Comparison of ENCODE assay signal across 9 cellular contexts in the genomic region with DNA sequence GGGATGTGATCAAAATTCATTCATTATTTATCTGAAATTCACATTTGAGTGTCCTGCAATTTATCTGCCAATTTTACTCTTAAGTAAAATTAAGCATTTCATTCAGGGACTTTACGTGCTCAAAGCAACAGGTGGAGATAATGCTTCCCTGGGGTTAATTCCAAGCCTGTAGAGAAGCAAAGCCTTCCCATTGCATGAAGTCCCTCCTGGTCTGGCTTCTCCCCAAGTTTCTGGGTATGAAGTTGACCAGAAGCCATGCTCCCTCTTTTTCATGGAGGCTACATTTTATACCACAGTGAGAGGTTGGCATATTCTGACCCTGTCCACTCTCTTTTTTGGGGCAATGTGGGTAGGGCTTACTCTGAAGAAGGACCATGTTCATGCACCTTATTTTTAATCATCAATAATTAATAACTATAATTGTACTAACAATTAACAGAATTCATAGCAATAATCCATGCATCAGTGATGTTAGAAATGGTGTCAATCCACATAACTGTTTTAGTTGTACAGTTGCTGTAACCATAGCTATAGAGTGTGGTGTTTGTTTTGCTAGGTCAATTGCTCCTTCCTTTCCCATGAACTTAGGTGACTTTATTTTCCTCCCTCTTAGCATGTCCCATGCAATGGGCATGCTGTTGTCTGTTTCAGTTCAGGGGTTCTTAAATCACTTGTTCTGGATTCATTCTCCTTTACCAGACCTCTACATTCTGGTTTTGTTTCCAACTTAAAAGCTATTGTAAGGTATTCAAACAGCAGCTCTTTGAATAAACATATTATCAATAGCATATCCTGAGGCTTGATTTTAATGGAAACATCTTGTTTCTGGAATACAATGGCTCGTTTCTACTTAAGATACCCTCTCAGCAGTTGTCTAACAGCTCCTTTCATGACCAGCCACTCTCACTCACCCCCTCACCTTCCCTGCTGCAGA. TPM values are rescaled to one million over a fixed set of nuclear protein-coding genes. Genes with fewer than 3 reads are reported as not detected.
DNase-seq lines count a peak whose midpoint lies in the region; ATAC-seq and TF ChIP-seq lines count a peak whose summit lies in the region.
"Had no signal": no experiment of that assay in that cellular context is flagged by ENCODE, and none has a peak within 500 bp of the region (broad histone marks: within the 10 kb centered on the region; RNA-seq: fewer than 3 reads in every experiment).

No MANE protein-coding gene starts in this region.

- POLR2A ChIA-PET in T-cell (lab: Charles Lee): no interaction called here

- peaks cover 15 to 16% (median 16%) of the 10 kb centered on the region in 3 donors for H3K4me1 Mint-ChIP-seq in T-cell

- H3K36me3 ChIP-seq in heart right ventricle: peaks cover 0 to 32% (median 0%) of the 10 kb centered on the region in 9 donors

- DNase-seq in T-cell (no peak), heart right ventricle (peak in 1 of 2 donors; percentile 64), retina (peak; percentile 9), mesenteric fat pad (ENCODE audit: low spot score) (no peak)
- DNase-seq in stimulated activated CD8-positive, alpha-beta memory T cell treated with anti-CD3 and anti-CD28 coated beads, Interleukin-4, amount 100 ng/mL, for 48 hours: no peak
- no peak for DNase-seq in activated CD8-positive, alpha-beta memory T cell treated with anti-CD3 and anti-CD28 coated beads, Interleukin-2, amount 50 U/mL, for 4 hours
- DNase-seq: NCI-H1694 treated with DMSO at 0.1 percent for 48 hours had no signal

- whole genome bisulfite sequencing in heart right ventricle, 2 donors: 3 to 6% methylated on average over 2 of the region's 2 CpGs

- H3K9me3 Mint-ChIP-seq in T-cell: no peaks in the 10 kb centered on the region

- intact Hi-C loops in heart right ventricle (cut with DNase I): loop anchor here in 8 of 10 donors (5.0 to 10.0 kb wide), 6 partner anchors 36 to 71 kb away; no protein-coding TSS in a partner anchor

- CTCF ChIA-PET in T-cell (lab: Charles Lee): interaction anchor here (1.0 to 1.4 kb wide), 2 partner anchors 17 to 19 kb away, joined by 3 read pairs; no protein-coding TSS in a partner anchor

- peak overlapping the region; percentile 91 to 99 (median 97) for H3K27ac ChIP-seq in heart right ventricle

- peaks cover 38 to 42% of the 10 kb centered on the region in 2 donors for H3K27me3 Mint-ChIP-seq in T-cell

- H3K36me3 Mint-ChIP-seq in T-cell: no peaks in the 10 kb centered on the region

- peaks cover 15 to 65% (median 43%) of the 10 kb centered on the region in 9 donors for H3K4me1 ChIP-seq in heart right ventricle

- H3K4me3 Mint-ChIP-seq in T-cell: peak overlapping the region; percentile 62 to 75 (median 65)

- peak; percentile 21 for ATAC-seq in GM18907 (IDR thresholded peaks at IDR 0.05; ENCODE audit: unreplicated experiment)
- no peak for ATAC-seq in T-cell (replicated peaks in 1 of 4)
- peak in 6 of 8 donors; percentile 16 to 41 (median 32) for ATAC-seq in heart right ventricle
- ATAC-seq in GM19467 (IDR thresholded peaks at IDR 0.05; ENCODE audit: unreplicated experiment): no peak

- no peak for TF ChIP-seq CTCF in heart right ventricle (IDR thresholded peaks at IDR 0.05)

- H3K9me3 ChIP-seq in heart right ventricle: no peaks in the 10 kb centered on the region

- no peak overlapping the region for H3K27ac Mint-ChIP-seq in T-cell

- peaks cover 0 to 20% (median 0%) of the 10 kb centered on the region in 7 donors for H3K27me3 ChIP-seq in heart right ventricle

- peak overlapping the region; percentile 66 to 94 (median 81) for H3K4me3 ChIP-seq in heart right ventricle

RNA-seq across cellular contexts. Expression of gene LAMA4, which starts 1.5 kb away (rescaled TPM):
- total RNA-seq in T-cell (under 1 TPM in 3 of 5 donors, not detected in 2; 0.25 to 0.85 (median 0.56) TPM), heart right ventricle (100 to 1,000 TPM in 1 of 10 donors, 10 to 100 TPM in 9; 35.4 to 103 (median 82.5) TPM), mesenteric fat pad (418 TPM)
- polyA plus RNA-seq in heart right ventricle: 10 to 100 TPM; 23.7 to 92.5 TPM

Comparison
In these comparisons a context has a peak if more than half of its experiments do, and no peak if none do; other contexts are left out.
1. ATAC-seq: peak in GM18907 (single experiment) and heart right ventricle (6 of 8); none in T-cell (0 of 4) and GM19467 (single experiment).
2. RNA of gene LAMA4, which starts 1.5 kb away (total RNA-seq): 418 TPM in mesenteric fat pad (single experiment) and 35.4 to 103 TPM in heart right ventricle; 0.25 to 0.85 TPM in T-cell; every median in the first group is over 10 times any median in the second.